Comparison of ENCODE assay signal across 16 cellular contexts in the genomic region with DNA sequence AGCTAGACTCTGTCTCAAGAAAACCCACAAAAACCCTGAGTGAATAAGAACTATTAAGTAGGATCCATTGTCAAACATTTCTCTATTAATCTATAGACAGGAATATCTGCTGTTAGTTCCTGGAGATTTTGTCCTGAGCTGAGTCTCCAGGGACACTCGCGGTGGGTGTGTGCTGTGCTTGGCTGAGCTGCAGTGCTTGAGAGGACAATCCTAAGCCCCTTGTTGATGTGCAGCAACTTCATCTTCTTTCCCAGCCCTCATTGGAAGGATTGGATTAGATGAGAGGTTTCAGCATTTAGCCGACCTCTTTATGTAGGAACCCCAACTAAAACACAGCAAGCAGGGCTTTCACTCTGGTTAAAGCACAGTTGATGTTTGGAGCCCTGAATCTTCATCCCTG. TPM values are rescaled to one million over a fixed set of nuclear protein-coding genes. Genes with fewer than 3 reads are reported as not detected.
DNase-seq lines count a peak whose midpoint lies in the region; FAIRE-seq and TF ChIP-seq lines count a peak whose summit lies in the region.
"Had no signal": no experiment of that assay in that cellular context is flagged by ENCODE, and none has a peak within 500 bp of the region (broad histone marks: within the 10 kb centered on the region; RNA-seq: fewer than 3 reads in every experiment).

No MANE protein-coding gene starts in this region.

- H3K4me3 ChIP-seq in BLaER1 (no peak overlapping the region), WERI-Rb-1 (ENCODE audit: low read depth, low read length) (no peak overlapping the region), neutrophil (ENCODE audit: low read depth in 1 of 2, low read length in 1 of 2) (no peak overlapping the region), tibial nerve (no peak overlapping the region)
- no peak overlapping the region for H3K4me3 ChIP-seq in BLaER1 treated with 17β-estradiol and CSF1 and Interleukin-3, amounts not matched to agents 10 nM and 100 nM
- H3K4me3 ChIP-seq: HAP-1 had no signal

- H3K27ac ChIP-seq in BLaER1 (no peak overlapping the region), WERI-Rb-1 (no peak overlapping the region), neutrophil (peak overlapping the region; percentile 12), tibial nerve (peak overlapping the region in 1 of 4 donors; percentile 68)
- H3K27ac ChIP-seq in BLaER1 treated with 17β-estradiol and CSF1 and Interleukin-3, amounts not matched to agents 10 nM and 100 nM: no peak overlapping the region

- TF ChIP-seq POLR2A in tibial nerve (IDR thresholded peaks at IDR 0.05): no peak

- peak; percentile 30 for DNase-seq in WERI-Rb-1
- DNase-seq in kidney glomerular epithelial cell (lab: John Stamatoyannopoulos, UW): no peak
- DNase-seq in frontal cortex (ENCODE audit: low spot score in 2 of 2): no peak
- no peak for DNase-seq in tibial nerve (ENCODE audit: low spot score in 2 of 2)
- DNase-seq: ACHN, NCI-H1092 treated with DMSO at 0.1 percent for 48 hours, NCI-H146, NCI-H2029 treated with DMSO at 0.1 percent for 48 hours, SHP77 treated with DMSO at 0.1 percent for 48 hours had no signal

- no peaks in the 10 kb centered on the region for H3K9me3 ChIP-seq in BLaER1
- no peaks in the 10 kb centered on the region for H3K9me3 ChIP-seq in BLaER1 treated with 17β-estradiol and CSF1 and Interleukin-3, amounts not matched to agents 10 nM and 100 nM (replicated peaks in 1 of 11)
- no peaks in the 10 kb centered on the region for H3K9me3 ChIP-seq in WERI-Rb-1 (ENCODE audit: severe bottlenecking)
- H3K9me3 ChIP-seq in neutrophil: no peaks in the 10 kb centered on the region
- H3K9me3 ChIP-seq in tibial nerve: no peaks in the 10 kb centered on the region
- H3K9me3 ChIP-seq: HAP-1 had no signal

- H3K4me1 ChIP-seq in BLaER1 (peaks cover 20% of the 10 kb centered on the region), neutrophil (ENCODE audit: control insufficient read depth in 1 of 2, insufficient read depth in 1 of 2, low read depth in 1 of 2, low read length in 1 of 2) (no peaks in the 10 kb centered on the region), tibial nerve (peaks cover 0 to 63% (median 17%) of the 10 kb centered on the region in 4 donors)
- H3K4me1 ChIP-seq in BLaER1 treated with 17β-estradiol and CSF1 and Interleukin-3, amounts not matched to agents 10 nM and 100 nM: peaks cover 0 to 25% (median 15%) of the 10 kb centered on the region in 10 experiments; a peak in 14 of 20 replicates
- H3K4me1 ChIP-seq: HAP-1 had no signal

- H3K9ac ChIP-seq in BLaER1: no peak overlapping the region
- H3K9ac ChIP-seq in BLaER1 treated with 17β-estradiol and CSF1 and Interleukin-3, amounts not matched to agents 10 nM and 100 nM: peak overlapping the region in 2 of 11 experiments; percentile 1 to 23; a peak in 3 of 22 replicates

- 65 to 69% methylated on average over 3 of the region's 3 CpGs for WGBS in tibial nerve, 2 donors

- TF ChIP-seq EP300 in tibial nerve (IDR thresholded peaks at IDR 0.05): no peak

- H3K27me3 ChIP-seq in BLaER1 (no peaks in the 10 kb centered on the region), WERI-Rb-1 (ENCODE audit: insufficient read depth, low read depth, severe bottlenecking) (no peaks in the 10 kb centered on the region), neutrophil (no peaks in the 10 kb centered on the region), tibial nerve (no peaks in the 10 kb centered on the region)
- no peaks in the 10 kb centered on the region for H3K27me3 ChIP-seq in BLaER1 treated with 17β-estradiol and CSF1 and Interleukin-3, amounts not matched to agents 10 nM and 100 nM

- H3K36me3 ChIP-seq in BLaER1 (peaks cover 89% of the 10 kb centered on the region), WERI-Rb-1 (peaks cover 38% of the 10 kb centered on the region), neutrophil (peaks cover 98% of the 10 kb centered on the region), tibial nerve (peaks cover 0 to 75% (median 3%) of the 10 kb centered on the region in 3 donors)
- H3K36me3 ChIP-seq in BLaER1 treated with 17β-estradiol and CSF1 and Interleukin-3, amounts not matched to agents 10 nM and 100 nM: peaks cover 83 to 100% (median 91%) of the 10 kb centered on the region in 11 experiments

- H3K4me2 ChIP-seq in BLaER1: peak overlapping the region; percentile 72
- H3K4me2 ChIP-seq in BLaER1 treated with 17β-estradiol and CSF1 and Interleukin-3, amounts not matched to agents 10 nM and 100 nM: peak overlapping the region in 8 of 11 experiments; percentile 7 to 68 (median 47); a peak in 14 of 22 replicates

- TF ChIP-seq CTCF in WERI-Rb-1 (IDR thresholded peaks at IDR 0.05; ENCODE audit: low read depth, low read length) (no peak), neutrophil (IDR thresholded peaks at IDR 0.05) (no peak), tibial nerve (IDR thresholded peaks at IDR 0.05) (no peak)

- no peak for FAIRE-seq in frontal cortex (lab: Jason Lieb, UNC)
- FAIRE-seq: G401.6, GM19239, RCC 7860 had no signal

- H4K20me1 ChIP-seq in BLaER1: peaks cover 100% of the 10 kb centered on the region
- H4K20me1 ChIP-seq in BLaER1 treated with 17β-estradiol and CSF1 and Interleukin-3, amounts not matched to agents 10 nM and 100 nM: peaks cover 75 to 100% (median 94%) of the 10 kb centered on the region in 11 experiments

RNA-seq across cellular contexts. Expression of gene NDEL1, which starts 33.3 kb away (rescaled TPM):
- total RNA-seq in frontal cortex (41.2 TPM), tibial nerve (100 to 1,000 TPM in 1 of 4 donors, 10 to 100 TPM in 3; 63.6 to 102 (median 84.1) TPM)
